In genomic region chr12:104683831-104684503, GRCh38 we compare ENCODE assay signal across 1 cellular context.
TF ChIP-seq lines count a peak whose summit lies in the region.

No MANE protein-coding gene starts in this region.

TF ChIP-seq in H1, 55 proteins besides CTCF, POLR2A, EP300 and RAD21:
- TF ChIP-seq, protein P1, sequence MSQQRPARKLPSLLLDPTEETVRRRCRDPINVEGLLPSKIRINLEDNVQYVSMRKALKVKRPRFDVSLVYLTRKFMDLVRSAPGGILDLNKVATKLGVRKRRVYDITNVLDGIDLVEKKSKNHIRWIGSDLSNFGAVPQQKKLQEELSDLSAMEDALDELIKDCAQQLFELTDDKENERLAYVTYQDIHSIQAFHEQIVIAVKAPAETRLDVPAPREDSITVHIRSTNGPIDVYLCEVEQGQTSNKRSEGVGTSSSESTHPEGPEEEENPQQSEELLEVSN (IDR thresholded peaks at IDR 0.05): no peak
- TF ChIP-seq HDAC2 (IDR thresholded peaks at IDR 0.05; ENCODE audit: borderline replicate concordance in 1 of 2, low read depth in 2 of 2, low read length in 2 of 2) (no peak), RNF2 (IDR thresholded peaks at IDR 0.05; ENCODE audit: borderline replicate concordance, low read depth, low read length, missing control alignments, poor library complexity, severe bottlenecking) (no peak), GTF2F1 (IDR thresholded peaks at IDR 0.05; ENCODE audit: borderline replicate concordance, low read depth, low read length) (no peak), KDM4A (IDR thresholded peaks at IDR 0.05; ENCODE audit: low read depth, low read length, severe bottlenecking) (no peak), TAF1 (IDR thresholded peaks at IDR 0.05; ENCODE audit: low read depth, low read length) (no peak), FOSL1 (IDR thresholded peaks at IDR 0.05; ENCODE audit: insufficient read depth, low read depth, low read length) (no peak), TBP (IDR thresholded peaks at IDR 0.05; ENCODE audit: low read depth, low read length) (no peak), SIRT6 (IDR thresholded peaks at IDR 0.05; ENCODE audit: low read length) (no peak), CTBP2 (IDR thresholded peaks at IDR 0.05; ENCODE audit: borderline replicate concordance, insufficient read depth, insufficient read length, low read length) (no peak), CBX8 (IDR thresholded peaks at IDR 0.05; ENCODE audit: borderline replicate concordance, low read depth, low read length) (no peak), RBBP5 (IDR thresholded peaks at IDR 0.05; ENCODE audit: borderline replicate concordance, low read depth, low read length) (no peak), NANOG (IDR thresholded peaks at IDR 0.05; ENCODE audit: insufficient read depth, low read depth, low read length, poor library complexity, severe bottlenecking) (no peak), ZNF274 (IDR thresholded peaks at IDR 0.05; ENCODE audit: borderline replicate concordance, extremely low read depth, low read length) (no peak)
